ENCODE assay signal across 28 cellular contexts in the genomic region with DNA sequence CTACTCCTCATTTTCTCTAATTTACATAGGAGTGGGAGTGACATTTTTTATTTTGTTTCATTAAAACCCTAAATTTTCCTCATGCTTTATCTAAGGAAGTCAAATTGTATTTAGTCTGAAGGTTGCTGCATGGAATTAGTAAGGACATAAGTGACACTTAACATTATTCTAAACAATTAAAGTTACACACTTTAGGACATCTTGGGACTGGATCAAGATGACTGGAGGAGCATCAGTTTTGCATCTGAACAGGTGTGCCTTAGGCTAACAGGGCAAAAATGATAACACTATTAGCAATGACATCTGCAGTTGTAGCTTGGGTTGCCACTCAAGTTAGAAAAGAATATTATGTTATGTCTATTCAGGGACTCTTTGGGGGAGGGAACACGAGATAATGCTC.
"Had no signal": no experiment of that assay in that cellular context is flagged by ENCODE, and none has a peak within 500 bp of the region (broad histone marks: within the 10 kb centered on the region; RNA-seq: fewer than 3 reads in every experiment).

No MANE protein-coding gene starts in this region.

- H3K36me3 ChIP-seq: colonic mucosa, esophagus muscularis mucosa, esophagus squamous epithelium, gastrocnemius medialis, gastroesophageal sphincter, heart left ventricle, heart right ventricle had no signal

- H3K4me1 ChIP-seq: colonic mucosa, esophagus muscularis mucosa, esophagus squamous epithelium, foreskin keratinocyte, gastrocnemius medialis, gastroesophageal sphincter had no signal

- FAIRE-seq: endometrium, endothelial cell of umbilical vein, frontal cortex had no signal

- H3K9me3 ChIP-seq: colonic mucosa, esophagus muscularis mucosa, esophagus squamous epithelium, gastrocnemius medialis, gastroesophageal sphincter, heart left ventricle, heart right ventricle had no signal

- H3K79me2 ChIP-seq: hepatocyte had no signal

- ATAC-seq: effector memory CD8-positive, alpha-beta T cell; esophagus mucosa; foreskin keratinocyte; gastrocnemius medialis; gastroesophageal sphincter; heart left ventricle; heart right ventricle had no signal

- H3K27ac ChIP-seq: colonic mucosa, coronary artery, dorsolateral prefrontal cortex, epithelial cell of prostate, esophagus muscularis mucosa, esophagus squamous epithelium, foreskin keratinocyte, gastrocnemius medialis, gastroesophageal sphincter, heart left ventricle, heart right ventricle, hepatocyte had no signal

- H2AFZ ChIP-seq: hepatocyte had no signal

- DNase-seq: colonic mucosa; cortex of kidney; dermis blood vessel endothelial cell; dorsolateral prefrontal cortex; effector CD4-positive, alpha-beta T cell; effector CD8-positive, alpha-beta T cell; effector memory CD4-positive, alpha-beta T cell; effector memory CD8-positive, alpha-beta T cell; endodermal cell; erythroblast; esophagus squamous epithelium; foreskin fibroblast; foreskin keratinocyte; foreskin melanocyte; gastrocnemius medialis; glutamatergic neuron; head of caudate nucleus; heart left ventricle; heart right ventricle had no signal

- H3K4me2 ChIP-seq: hepatocyte had no signal

- H3K27me3 ChIP-seq: colonic mucosa, dorsolateral prefrontal cortex, esophagus muscularis mucosa, esophagus squamous epithelium, foreskin keratinocyte, gastrocnemius medialis, gastroesophageal sphincter, heart left ventricle, heart right ventricle, hepatocyte had no signal

- H3K4me3 ChIP-seq: colonic mucosa, coronary artery, dorsolateral prefrontal cortex, esophagus muscularis mucosa, esophagus squamous epithelium, gastrocnemius medialis, gastroesophageal sphincter, heart left ventricle, heart right ventricle, hepatocyte had no signal
